In the genomic region with DNA sequence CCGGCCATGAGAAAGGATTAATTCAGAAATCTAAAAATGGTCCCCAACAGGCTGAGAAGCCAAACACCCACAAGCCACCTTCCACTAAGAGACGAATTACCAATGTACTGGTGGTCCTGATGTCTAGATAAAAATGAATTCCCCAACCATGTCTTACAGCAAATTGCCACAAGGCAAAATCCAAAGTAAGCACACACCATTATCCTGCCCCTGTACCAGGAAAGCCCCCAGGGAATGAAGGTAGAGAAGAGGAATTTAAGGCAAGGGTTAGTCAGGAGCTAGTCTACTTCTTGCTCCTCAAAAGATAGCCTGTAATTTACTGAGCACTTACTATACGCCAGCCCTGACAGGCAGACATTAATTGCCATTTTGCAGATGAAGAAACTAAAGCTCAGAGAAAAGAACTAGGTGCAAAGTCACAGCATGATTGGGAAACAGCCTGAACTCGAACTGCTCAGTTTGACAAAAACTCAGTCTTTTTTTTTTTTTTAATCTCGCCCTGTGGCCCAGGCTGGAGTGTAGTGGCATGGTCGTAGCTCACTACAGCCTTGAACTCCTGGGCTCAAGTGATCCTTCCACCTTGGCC, we compare ENCODE assay signal across 8 cellular contexts.
A peak's percentile ranks its signal among the peaks of the same experiment; 100 is the strongest.
DNase-seq lines count a peak whose midpoint lies in the region; ATAC-seq, FAIRE-seq and TF ChIP-seq lines count a peak whose summit lies in the region.

No MANE protein-coding gene starts in this region.

- H3K36me3 ChIP-seq in liver (ENCODE audit: control insufficient read depth in 4 of 4, insufficient read depth in 3 of 4, low read depth in 1 of 4, low read length in 3 of 4) (no peaks in the 10 kb centered on the region), thyroid gland (no peaks in the 10 kb centered on the region)

- no peak for TF ChIP-seq POLR2A in thyroid gland (IDR thresholded peaks at IDR 0.05)

- no peak overlapping the region for H3K9ac ChIP-seq in liver (ENCODE audit: low read depth in 1 of 2, low read length in 2 of 2)

- H3K4me1 Mint-ChIP-seq in activated T-cell treated with anti-CD3 and anti-CD28 coated beads, Interleukin-2, amount 50 U/mL, for 72 hours (ENCODE audit: low read depth): peaks cover 95% of the 10 kb centered on the region
- peaks cover 89% of the 10 kb centered on the region for H3K4me1 Mint-ChIP-seq in activated CD8-positive, alpha-beta T cell treated with anti-CD3 and anti-CD28 coated beads, Interleukin-2, amount 10 ng/mL, durations not matched to agents 7 days and 5 days (ENCODE audit: low read depth)

- peak overlapping the region; percentile 37 to 55 for H3K27ac ChIP-seq in liver (ENCODE audit: low read depth in 1 of 2, low read length in 2 of 2)
- peak overlapping the region; percentile 15 to 95 (median 91) for H3K27ac ChIP-seq in thyroid gland

- TF ChIP-seq RAD21 in liver (IDR thresholded peaks at IDR 0.05): no peak

- no peaks in the 10 kb centered on the region for H3K9me3 ChIP-seq in liver (ENCODE audit: control insufficient read depth in 4 of 4, low read length in 3 of 4)
- H3K9me3 ChIP-seq in thyroid gland: no peaks in the 10 kb centered on the region

- H3K27me3 Mint-ChIP-seq in activated T-cell treated with anti-CD3 and anti-CD28 coated beads, Interleukin-2, amount 50 U/mL, for 72 hours (ENCODE audit: low read depth): no peaks in the 10 kb centered on the region
- H3K27me3 Mint-ChIP-seq in activated CD8-positive, alpha-beta T cell treated with anti-CD3 and anti-CD28 coated beads, Interleukin-2, amount 10 ng/mL, durations not matched to agents 7 days and 5 days (ENCODE audit: low read depth): no peaks in the 10 kb centered on the region

- CTCF ChIA-PET in activated CD8-positive, alpha-beta T cell treated with anti-CD3 and anti-CD28 coated beads, Interleukin-2, amount 10 ng/mL, durations not matched to agents 7 days and 5 days (lab: Charles Lee): interaction anchor here (0.7 to 11.4 kb wide), 7 partner anchors 41 to 84 kb away, joined by 3 to 100 read pairs (median 4); partner anchors contain the start of gene RAPGEF1

- no peaks in the 10 kb centered on the region for H3K36me3 Mint-ChIP-seq in activated T-cell treated with anti-CD3 and anti-CD28 coated beads, Interleukin-2, amount 50 U/mL, for 72 hours (ENCODE audit: insufficient read depth in 2 of 2)
- H3K36me3 Mint-ChIP-seq in activated CD8-positive, alpha-beta T cell treated with anti-CD3 and anti-CD28 coated beads, Interleukin-2, amount 10 ng/mL, durations not matched to agents 7 days and 5 days (ENCODE audit: low read depth): peaks cover 28% of the 10 kb centered on the region

- POLR2A ChIA-PET in activated CD8-positive, alpha-beta T cell treated with anti-CD3 and anti-CD28 coated beads, Interleukin-2, amount 10 ng/mL, durations not matched to agents 7 days and 5 days (lab: Charles Lee): interaction anchor here (0.7 to 4.6 kb wide), 5 partner anchors 34 to 86 kb away, joined by 3 to 37 read pairs (median 3); no protein-coding TSS in a partner anchor

- WGBS in liver: 59% methylated on average over 6 of the region's 6 CpGs
- 84 to 91% methylated on average over 6 of the region's 6 CpGs for WGBS in thyroid gland, 2 donors

- no peak overlapping the region for H3K4me3 ChIP-seq in liver (ENCODE audit: low read depth in 1 of 3, low read length in 3 of 3)
- no peak overlapping the region for H3K4me3 ChIP-seq in thyroid gland (replicated peaks in 1 of 3)

- no peaks in the 10 kb centered on the region for H3K27me3 ChIP-seq in liver (ENCODE audit: control insufficient read depth in 4 of 4, insufficient read depth in 4 of 4, low read length in 3 of 4)
- H3K27me3 ChIP-seq in thyroid gland: no peaks in the 10 kb centered on the region

- peak overlapping the region; percentile 95 for H3K27ac Mint-ChIP-seq in activated T-cell treated with anti-CD3 and anti-CD28 coated beads, Interleukin-2, amount 50 U/mL, for 72 hours
- peak overlapping the region; percentile 91 for H3K27ac Mint-ChIP-seq in activated CD8-positive, alpha-beta T cell treated with anti-CD3 and anti-CD28 coated beads, Interleukin-2, amount 10 ng/mL, durations not matched to agents 7 days and 5 days

- ATAC-seq in activated T-cell treated with anti-CD3 and anti-CD28 coated beads, Interleukin-2, amount 50 U/mL, for 72 hours (replicated peaks in 1 of 2): no peak
- no peak for ATAC-seq in activated CD8-positive, alpha-beta T cell treated with anti-CD3 and anti-CD28 coated beads, Interleukin-2, amount 10 ng/mL, durations not matched to agents 7 days and 5 days
- ATAC-seq in GM19328 (IDR thresholded peaks at IDR 0.05; ENCODE audit: unreplicated experiment): no peak

- no peaks in the 10 kb centered on the region for H3K9me3 Mint-ChIP-seq in activated T-cell treated with anti-CD3 and anti-CD28 coated beads, Interleukin-2, amount 50 U/mL, for 72 hours
- H3K9me3 Mint-ChIP-seq in activated CD8-positive, alpha-beta T cell treated with anti-CD3 and anti-CD28 coated beads, Interleukin-2, amount 10 ng/mL, durations not matched to agents 7 days and 5 days (ENCODE audit: insufficient read depth): no peaks in the 10 kb centered on the region

- no peak for DNase-seq in activated T-cell treated with anti-CD3 and anti-CD28 coated beads, Interleukin-2, amount 50 U/mL, for 72 hours
- no peak for DNase-seq in activated T-cell treated with anti-CD3 and anti-CD28 coated beads, Interleukin-2, amount 50 U/mL, for 1 hour
- no peak for DNase-seq in activated CD8-positive, alpha-beta T cell treated with anti-CD3 and anti-CD28 coated beads, Interleukin-2, amount 10 ng/mL, durations not matched to agents 7 days and 5 days
- DNase-seq in thyroid gland: no peak
- DNase-seq in GM19239 (ENCODE audit: insufficient read length, low spot score): no peak
- no peak for DNase-seq in OCI-M2 (lab: John Stamatoyannopoulos, UW; ENCODE audit: unreplicated experiment)

- H3K4me3 Mint-ChIP-seq in activated T-cell treated with anti-CD3 and anti-CD28 coated beads, Interleukin-2, amount 50 U/mL, for 72 hours: peak overlapping the region; percentile 81 to 95
- H3K4me3 Mint-ChIP-seq in activated CD8-positive, alpha-beta T cell treated with anti-CD3 and anti-CD28 coated beads, Interleukin-2, amount 10 ng/mL, durations not matched to agents 7 days and 5 days: peak overlapping the region; percentile 49

- TF ChIP-seq CTCF in liver (IDR thresholded peaks at IDR 0.05; ENCODE audit: low read depth, low read length, missing input control) (no peak), thyroid gland (IDR thresholded peaks at IDR 0.05) (no peak)

- peaks cover 14 to 30% (median 23%) of the 10 kb centered on the region in 4 donors for H3K4me1 ChIP-seq in liver (ENCODE audit: control insufficient read depth in 4 of 4, insufficient read depth in 4 of 4, low read length in 3 of 4)
- peaks cover 43 to 88% of the 10 kb centered on the region in 2 donors for H3K4me1 ChIP-seq in thyroid gland

- intact Hi-C loops in thyroid gland (cut with DNase I): no loop called here

- no peak for FAIRE-seq in GM19239 (lab: Jason Lieb, UNC)

TF ChIP-seq in liver, 16 proteins besides CTCF, POLR2A, EP300 and RAD21:
- TF ChIP-seq JUND (IDR thresholded peaks at IDR 0.05) (peak; percentile 18 to 25), HNF4A (conservative IDR thresholded peaks at IDR 0.05) (peak; percentile 87 to 92), YY1 (IDR thresholded peaks at IDR 0.05) (peak; percentile 59), MAX (IDR thresholded peaks at IDR 0.05) (peak; percentile 10), SP1 (IDR thresholded peaks at IDR 0.05) (peak; percentile 59), HNF4G (IDR thresholded peaks at IDR 0.05) (peak; percentile 55), ATF3 (IDR thresholded peaks at IDR 0.05) (no peak), EGR1 (IDR thresholded peaks at IDR 0.05; ENCODE audit: low read depth in 2 of 2) (no peak), FOXA1 (IDR thresholded peaks at IDR 0.05) (no peak), RXRA (IDR thresholded peaks at IDR 0.05) (peak; percentile 68 to 73)
- TF ChIP-seq, protein P1, sequence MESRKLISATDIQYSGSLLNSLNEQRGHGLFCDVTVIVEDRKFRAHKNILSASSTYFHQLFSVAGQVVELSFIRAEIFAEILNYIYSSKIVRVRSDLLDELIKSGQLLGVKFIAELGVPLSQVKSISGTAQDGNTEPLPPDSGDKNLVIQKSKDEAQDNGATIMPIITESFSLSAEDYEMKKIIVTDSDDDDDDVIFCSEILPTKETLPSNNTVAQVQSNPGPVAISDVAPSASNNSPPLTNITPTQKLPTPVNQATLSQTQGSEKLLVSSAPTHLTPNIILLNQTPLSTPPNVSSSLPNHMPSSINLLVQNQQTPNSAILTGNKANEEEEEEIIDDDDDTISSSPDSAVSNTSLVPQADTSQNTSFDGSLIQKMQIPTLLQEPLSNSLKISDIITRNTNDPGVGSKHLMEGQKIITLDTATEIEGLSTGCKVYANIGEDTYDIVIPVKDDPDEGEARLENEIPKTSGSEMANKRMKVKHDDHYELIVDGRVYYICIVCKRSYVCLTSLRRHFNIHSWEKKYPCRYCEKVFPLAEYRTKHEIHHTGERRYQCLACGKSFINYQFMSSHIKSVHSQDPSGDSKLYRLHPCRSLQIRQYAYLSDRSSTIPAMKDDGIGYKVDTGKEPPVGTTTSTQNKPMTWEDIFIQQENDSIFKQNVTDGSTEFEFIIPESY (IDR thresholded peaks at IDR 0.05): no peak
